ENCODE assay signal across 1 cellular context in genomic region chr19:45249261-45250033, GRCh38.
TF ChIP-seq lines count a peak whose summit lies in the region.

No MANE protein-coding gene starts in this region.

TF ChIP-seq in IMR-90, 13 proteins besides CTCF, POLR2A, EP300 and RAD21 (continued from another document):
- TF ChIP-seq ELK1 (IDR thresholded peaks at IDR 0.05; ENCODE audit: borderline replicate concordance, low read depth, low read length): no peak
- no peak for TF ChIP-seq NFE2L2 (IDR thresholded peaks at IDR 0.05; ENCODE audit: low read depth, low read length)
- no peak for TF ChIP-seq RCOR1 (IDR thresholded peaks at IDR 0.05; ENCODE audit: insufficient replicate concordance, low read length)
- TF ChIP-seq MAFK (IDR thresholded peaks at IDR 0.05; ENCODE audit: low read depth, low read length): no peak
- no peak for TF ChIP-seq BHLHE40 (IDR thresholded peaks at IDR 0.05; ENCODE audit: low read depth, low read length)
- no peak for TF ChIP-seq CEBPB (IDR thresholded peaks at IDR 0.05; ENCODE audit: low read depth, low read length)
- no peak for TF ChIP-seq RFX5 (IDR thresholded peaks at IDR 0.05; ENCODE audit: low read depth, low read length)
- TF ChIP-seq MAZ (IDR thresholded peaks at IDR 0.05; ENCODE audit: borderline replicate concordance, low read depth, low read length): no peak
- TF ChIP-seq, protein P1, sequence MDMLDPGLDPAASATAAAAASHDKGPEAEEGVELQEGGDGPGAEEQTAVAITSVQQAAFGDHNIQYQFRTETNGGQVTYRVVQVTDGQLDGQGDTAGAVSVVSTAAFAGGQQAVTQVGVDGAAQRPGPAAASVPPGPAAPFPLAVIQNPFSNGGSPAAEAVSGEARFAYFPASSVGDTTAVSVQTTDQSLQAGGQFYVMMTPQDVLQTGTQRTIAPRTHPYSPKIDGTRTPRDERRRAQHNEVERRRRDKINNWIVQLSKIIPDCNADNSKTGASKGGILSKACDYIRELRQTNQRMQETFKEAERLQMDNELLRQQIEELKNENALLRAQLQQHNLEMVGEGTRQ (IDR thresholded peaks at IDR 0.05; ENCODE audit: low read depth, low read length): no peak
- TF ChIP-seq FOS (IDR thresholded peaks at IDR 0.05; ENCODE audit: low read depth, low read length): no peak
- TF ChIP-seq CHD1 (IDR thresholded peaks at IDR 0.05; ENCODE audit: low read depth, low read length): no peak
- TF ChIP-seq SMC3 (IDR thresholded peaks at IDR 0.05; ENCODE audit: low read depth, low read length): no peak
